Comparison of ENCODE assay signal across 16 cellular contexts in genomic region chr13:33236021-33236420, GRCh38. TPM values are rescaled to one million over a fixed set of nuclear protein-coding genes. Genes with fewer than 3 reads are reported as not detected.
DNase-seq lines count a peak whose midpoint lies in the region; ATAC-seq, FAIRE-seq and TF ChIP-seq lines count a peak whose summit lies in the region.
"Had no signal": no experiment of that assay in that cellular context is flagged by ENCODE, and none has a peak within 500 bp of the region (broad histone marks: within the 10 kb centered on the region; RNA-seq: fewer than 3 reads in every experiment).

No MANE protein-coding gene starts in this region.

- H3F3A ChIP-seq in PC-9 (ENCODE audit: insufficient read depth, low read depth) = peaks cover 13% of the 10 kb centered on the region; the same call in 1 of the 2 replicates

- H3K27ac ChIP-seq in AG04450 (ENCODE audit: low read depth, low read length) = peak overlapping the region; percentile 76
- H3K27ac ChIP-seq in PC-9 = peak overlapping the region; percentile 11
- H3K27ac ChIP-seq in endothelial cell of umbilical vein (ENCODE audit: insufficient read depth, low read depth, low read length) = peak overlapping the region; percentile 73
- no peak overlapping the region for H3K27ac ChIP-seq in testis
- H3K27ac ChIP-seq: BLaER1 treated with 17β-estradiol and CSF1 and Interleukin-3, amounts not matched to agents 10 nM and 100 nM had no signal

- BruUV-seq in PC-9 (replicated peaks; lab: Mats Ljungman, UMichigan) = no TSS peak
- no TSS peak for BruUV-seq in endothelial cell of umbilical vein (replicated peaks; lab: Mats Ljungman, UMichigan)

- WGBS in testis, 2 donors = 91 to 93% methylated on average over 8 of the region's 8 CpGs

- no peak overlapping the region for H3K4me3 ChIP-seq in AG04450 (ENCODE audit: low read depth, low read length)
- no peak overlapping the region for H3K4me3 ChIP-seq in PC-9
- no peak overlapping the region for H3K4me3 ChIP-seq in endothelial cell of umbilical vein (replicated peaks in 1 of 3; ENCODE audit: insufficient read depth in 1 of 3, low read depth in 1 of 3, low read length in 3 of 3)
- H3K4me3 ChIP-seq in testis = no peak overlapping the region
- H3K4me3 ChIP-seq: BLaER1 treated with 17β-estradiol and CSF1 and Interleukin-3, amounts not matched to agents 10 nM and 100 nM had no signal

- peak overlapping the region; percentile 46 for H3K9ac ChIP-seq in endothelial cell of umbilical vein (replicated peaks; ENCODE audit: extremely low read depth, insufficient read depth, low read length)
- H3K9ac ChIP-seq: BLaER1 treated with 17β-estradiol and CSF1 and Interleukin-3, amounts not matched to agents 10 nM and 100 nM had no signal

- ATAC-seq in activated naive CD8-positive, alpha-beta T cell treated with anti-CD3 and anti-CD28 coated beads, Interleukin-2, amount 50 U/mL, for 24 hours = no peak
- no peak for ATAC-seq in HG03045 (IDR thresholded peaks at IDR 0.05; ENCODE audit: unreplicated experiment)
- ATAC-seq: activated CD4-positive, alpha-beta T cell treated with anti-CD3 and anti-CD28 coated beads for 36 hours had no signal

- H4K20me1 ChIP-seq in PC-9 (ENCODE audit: insufficient read depth) (no peaks in the 10 kb centered on the region), endothelial cell of umbilical vein (replicated peaks; ENCODE audit: control insufficient read depth, extremely low read depth, insufficient read depth, low read length) (no peaks in the 10 kb centered on the region)
- H4K20me1 ChIP-seq: BLaER1 treated with 17β-estradiol and CSF1 and Interleukin-3, amounts not matched to agents 10 nM and 100 nM had no signal

- peaks cover 11% of the 10 kb centered on the region; the same call in 1 of the 2 replicates for H3K36me3 ChIP-seq in PC-9 (ENCODE audit: low read depth)
- peaks cover 0 to 2% of the 10 kb centered on the region in 2 experiments for H3K36me3 ChIP-seq in endothelial cell of umbilical vein (ENCODE audit: control insufficient read depth in 2 of 2, extremely low read depth in 1 of 2, insufficient read depth in 2 of 2, low read length in 2 of 2)
- no peaks in the 10 kb centered on the region for H3K36me3 ChIP-seq in testis (ENCODE audit: low read depth, missing control alignments)
- H3K36me3 ChIP-seq: BLaER1 treated with 17β-estradiol and CSF1 and Interleukin-3, amounts not matched to agents 10 nM and 100 nM had no signal

- H3K36me3 Mint-ChIP-seq in osteocyte (ENCODE audit: unreplicated experiment) = peaks cover 45% of the 10 kb centered on the region
- H3K36me3 Mint-ChIP-seq in activated naive CD8-positive, alpha-beta T cell treated with anti-CD3 and anti-CD28 coated beads, Interleukin-2, amount 50 U/mL, for 24 hours (ENCODE audit: low read depth) = peaks cover 1% of the 10 kb centered on the region

- H3K4me1 Mint-ChIP-seq in osteocyte (ENCODE audit: unreplicated experiment) = peaks cover 53% of the 10 kb centered on the region
- H3K4me1 Mint-ChIP-seq in activated naive CD8-positive, alpha-beta T cell treated with anti-CD3 and anti-CD28 coated beads, Interleukin-2, amount 50 U/mL, for 24 hours = no peaks in the 10 kb centered on the region
- H3K4me1 Mint-ChIP-seq: activated CD4-positive, alpha-beta T cell treated with anti-CD3 and anti-CD28 coated beads for 36 hours had no signal

- FAIRE-seq in endothelial cell of umbilical vein (lab: Jason Lieb, UNC) = peak; percentile 84

- dilution Hi-C loops in endothelial cell of umbilical vein (cut with MboI; ENCODE audit: extremely low pct_ligation_motif_present, low sequenced_read_pairs) = no loop called here

- POLR2A ChIA-PET in AG04450 (lab: Yijun Ruan, JAX) (interaction anchor here (1.0 kb wide), 1 partner anchor 407 kb away, joined by 4 read pairs; no protein-coding TSS in a partner anchor), PC-9 (lab: Charles Lee; ENCODE audit: unreplicated experiment) (no interaction called here), endothelial cell of umbilical vein (lab: Charles Lee) (interaction anchor here (1.3 kb wide), 1 partner anchor 259 kb away, joined by 3 read pairs; no protein-coding TSS in a partner anchor)

- H3K27ac Mint-ChIP-seq in osteocyte (ENCODE audit: unreplicated experiment) = peak overlapping the region; percentile 87
- H3K27ac Mint-ChIP-seq in activated naive CD8-positive, alpha-beta T cell treated with anti-CD3 and anti-CD28 coated beads, Interleukin-2, amount 50 U/mL, for 24 hours = no peak overlapping the region
- H3K27ac Mint-ChIP-seq: activated CD4-positive, alpha-beta T cell treated with anti-CD3 and anti-CD28 coated beads for 36 hours had no signal

- H3K4me1 ChIP-seq in PC-9 (replicated peaks; ENCODE audit: insufficient read depth) = peaks cover 22% of the 10 kb centered on the region
- peaks cover 28% of the 10 kb centered on the region for H3K4me1 ChIP-seq in endothelial cell of umbilical vein (ENCODE audit: control insufficient read depth, extremely low read depth, insufficient read depth, low read length)
- no peaks in the 10 kb centered on the region for H3K4me1 ChIP-seq in testis

- H3K27me3 ChIP-seq in AG04450 (ENCODE audit: control insufficient read depth, insufficient read depth, low read length) (no peaks in the 10 kb centered on the region), PC-9 (ENCODE audit: insufficient read depth, low read depth) (no peaks in the 10 kb centered on the region), endothelial cell of umbilical vein (ENCODE audit: control insufficient read depth in 2 of 2, insufficient read depth in 2 of 2, low read length in 2 of 2) (no peaks in the 10 kb centered on the region), testis (no peaks in the 10 kb centered on the region)
- H3K27me3 ChIP-seq: BLaER1 treated with 17β-estradiol and CSF1 and Interleukin-3, amounts not matched to agents 10 nM and 100 nM had no signal

- H3K9me1 ChIP-seq in endothelial cell of umbilical vein (replicated peaks; ENCODE audit: control insufficient read depth, extremely low read depth, insufficient read depth, low read length) = no peaks in the 10 kb centered on the region

- H3K27me3 Mint-ChIP-seq in osteocyte (ENCODE audit: unreplicated experiment) = no peaks in the 10 kb centered on the region
- H3K27me3 Mint-ChIP-seq in activated naive CD8-positive, alpha-beta T cell treated with anti-CD3 and anti-CD28 coated beads, Interleukin-2, amount 50 U/mL, for 24 hours = peaks cover 11% of the 10 kb centered on the region

- no peak for DNase-seq in AG04450 (ENCODE audit: low read depth, low spot score)
- DNase-seq in PC-9 = peak in 1 of 2 experiments; percentile 71
- DNase-seq in endothelial cell of umbilical vein (ENCODE audit: low read depth, low spot score) = peak; percentile 59
- no peak for DNase-seq in osteocyte (ENCODE audit: extremely low spot score, unreplicated experiment)
- no peak for DNase-seq in activated naive CD8-positive, alpha-beta T cell treated with anti-CD3 and anti-CD28 coated beads, Interleukin-2, amount 50 U/mL, for 24 hours
- no peak for DNase-seq in testis
- DNase-seq in NCI-H748 treated with DMSO at 0.1 percent for 48 hours (lab: John Stamatoyannopoulos, UW) = no peak
- DNase-seq: activated CD4-positive, alpha-beta T cell treated with anti-CD3 and anti-CD28 coated beads for 36 hours; activated effector memory CD4-positive, alpha-beta T cell treated with Interleukin-2 at 50 U/mL for 16 hours; cortex of kidney; hippocampal formation; NCI-H1436; NCI-H526 treated with DMSO at 0.1 percent for 48 hours; retina had no signal

- CTCF ChIA-PET in AG04450 (lab: Charles Lee) (interaction anchor here (0.6 to 1.6 kb wide), 2 partner anchors 178 to 307 kb away, joined by 3 to 5 read pairs; no protein-coding TSS in a partner anchor), PC-9 (lab: Charles Lee) (no interaction called here), endothelial cell of umbilical vein (lab: Charles Lee) (interaction anchor here (0.9 to 1.3 kb wide), 3 partner anchors 7 to 307 kb away, joined by 3 to 5 read pairs (median 3); no protein-coding TSS in a partner anchor)

- no peak for TF ChIP-seq CTCF in AG04450 (IDR thresholded peaks at IDR 0.05; ENCODE audit: low read depth, low read length)
- no peak for TF ChIP-seq CTCF in PC-9 (conservative IDR thresholded peaks at IDR 0.05)
- no peak for TF ChIP-seq CTCF in endothelial cell of umbilical vein (IDR thresholded peaks at IDR 0.05; ENCODE audit: extremely low read depth in 1 of 2, insufficient read depth in 1 of 2, low read depth in 1 of 2, low read length in 2 of 2)
- TF ChIP-seq CTCF in osteocyte (IDR thresholded peaks at IDR 0.05) = no peak
- TF ChIP-seq CTCF in testis (IDR thresholded peaks at IDR 0.05) = no peak

- no peak overlapping the region for H2AFZ ChIP-seq in PC-9
- no peak overlapping the region for H2AFZ ChIP-seq in endothelial cell of umbilical vein (ENCODE audit: low read depth, low read length)

- H3K9me3 Mint-ChIP-seq in osteocyte (ENCODE audit: unreplicated experiment) = peaks cover 29% of the 10 kb centered on the region
- peaks cover 21% of the 10 kb centered on the region for H3K9me3 Mint-ChIP-seq in activated naive CD8-positive, alpha-beta T cell treated with anti-CD3 and anti-CD28 coated beads, Interleukin-2, amount 50 U/mL, for 24 hours

- H3K4me3 Mint-ChIP-seq in osteocyte (ENCODE audit: unreplicated experiment) = peak overlapping the region; percentile 44
- no peak overlapping the region for H3K4me3 Mint-ChIP-seq in activated naive CD8-positive, alpha-beta T cell treated with anti-CD3 and anti-CD28 coated beads, Interleukin-2, amount 50 U/mL, for 24 hours
- H3K4me3 Mint-ChIP-seq: activated CD4-positive, alpha-beta T cell treated with anti-CD3 and anti-CD28 coated beads for 36 hours had no signal

- TF ChIP-seq POLR2A in endothelial cell of umbilical vein (IDR thresholded peaks at IDR 0.05; ENCODE audit: low read depth, low read length) = no peak
- no peak for TF ChIP-seq POLR2A in testis (IDR thresholded peaks at IDR 0.05)

- H3K79me2 ChIP-seq in PC-9 (ENCODE audit: low read depth) (no peaks in the 10 kb centered on the region), endothelial cell of umbilical vein (ENCODE audit: control insufficient read depth, insufficient read depth, low read length) (peaks cover 70% of the 10 kb centered on the region)

- intact Hi-C loops in PC-9 (cut with micrococcal nuclease; ENCODE audit: unreplicated experiment) (no loop called here), endothelial cell of umbilical vein (cut with micrococcal nuclease) (loop anchor here (1.0 kb wide), 1 partner anchor 13 kb away; no protein-coding TSS in a partner anchor), testis (cut with DNase I; ENCODE audit: low total_unique reads) (no loop called here)

- no peaks in the 10 kb centered on the region; the same call in 1 of the 2 replicates for H3K9me3 ChIP-seq in AG04450 (ENCODE audit: control insufficient read depth, insufficient read depth, low read length)
- H3K9me3 ChIP-seq in PC-9 (ENCODE audit: insufficient read depth, low read depth) = 0 out of 2 replicates have a peak, but pooled peaks cover 11% of the 10 kb centered on the region
- H3K9me3 ChIP-seq in endothelial cell of umbilical vein (replicated peaks; ENCODE audit: control insufficient read depth, insufficient read depth, low read length) = no peaks in the 10 kb centered on the region
- no peaks in the 10 kb centered on the region for H3K9me3 ChIP-seq in testis

- H3K4me2 ChIP-seq in PC-9 = 0 out of 2 replicates have a peak overlapping the region, but pooled peaks have one; percentile 11
- peak overlapping the region; percentile 34 for H3K4me2 ChIP-seq in endothelial cell of umbilical vein (ENCODE audit: insufficient read depth, low read length)
- H3K4me2 ChIP-seq: BLaER1 treated with 17β-estradiol and CSF1 and Interleukin-3, amounts not matched to agents 10 nM and 100 nM had no signal

- H3K9me2 ChIP-seq in PC-9 (ENCODE audit: insufficient read depth) = no peaks in the 10 kb centered on the region

RNA-seq across cellular contexts. Expression of gene STARD13, which starts 49.5 kb away (rescaled TPM):
- polyA plus RNA-seq in AG04450 (2011; rRNA removed) = 27.7 and 28.4 TPM in 2 replicates
- polyA minus RNA-seq in AG04450 (2011; rRNA and poly(A)+ RNA removed) = 135 and 154 TPM in 2 replicates
- total RNA-seq in PC-9 (2021) = 13.9 and 19.6 TPM in 2 replicates
- 41.1 and 47.7 TPM in 2 replicates for total RNA-seq in endothelial cell of umbilical vein
- 8.0 and 11.0 TPM in 2 replicates for polyA plus RNA-seq in endothelial cell of umbilical vein
- polyA plus RNA-seq in endothelial cell of umbilical vein (2011; cell fraction: cytosol; rRNA removed) = 13.2 and 15.3 TPM in 2 replicates
- polyA plus RNA-seq in endothelial cell of umbilical vein (2011; cell fraction: nucleus; rRNA removed) = 59.5 and 61.4 TPM in 2 replicates
- polyA plus RNA-seq in endothelial cell of umbilical vein (2012) = 22.6 and 22.8 TPM in 2 replicates
- polyA minus RNA-seq in endothelial cell of umbilical vein = 107 and 123 TPM in 2 replicates
- polyA minus RNA-seq in endothelial cell of umbilical vein (2011; cell fraction: cytosol; rRNA and poly(A)+ RNA removed) = 2.3 TPM
- polyA minus RNA-seq in endothelial cell of umbilical vein (2011; cell fraction: nucleus; rRNA and poly(A)+ RNA removed) = 324 and 411 TPM in 2 replicates
- total RNA-seq in osteocyte = 64.8 and 72.0 TPM in 2 replicates
- 10 to 100 TPM; 24.4 to 33.7 TPM for total RNA-seq in testis
- polyA plus RNA-seq in testis (ENCODE audit: insufficient read depth, low read depth, low replicate concordance) = 7.2 TPM

Comparison
In these comparisons a context has a peak if more than half of its experiments do, and no peak if none do; other contexts are left out.
1. H3K27ac ChIP-seq: peak in AG04450 (single experiment), PC-9 (single experiment) and endothelial cell of umbilical vein (single experiment); none in testis (0 of 2).